8 cellular contexts compared by ENCODE assay signal in the genomic region with DNA sequence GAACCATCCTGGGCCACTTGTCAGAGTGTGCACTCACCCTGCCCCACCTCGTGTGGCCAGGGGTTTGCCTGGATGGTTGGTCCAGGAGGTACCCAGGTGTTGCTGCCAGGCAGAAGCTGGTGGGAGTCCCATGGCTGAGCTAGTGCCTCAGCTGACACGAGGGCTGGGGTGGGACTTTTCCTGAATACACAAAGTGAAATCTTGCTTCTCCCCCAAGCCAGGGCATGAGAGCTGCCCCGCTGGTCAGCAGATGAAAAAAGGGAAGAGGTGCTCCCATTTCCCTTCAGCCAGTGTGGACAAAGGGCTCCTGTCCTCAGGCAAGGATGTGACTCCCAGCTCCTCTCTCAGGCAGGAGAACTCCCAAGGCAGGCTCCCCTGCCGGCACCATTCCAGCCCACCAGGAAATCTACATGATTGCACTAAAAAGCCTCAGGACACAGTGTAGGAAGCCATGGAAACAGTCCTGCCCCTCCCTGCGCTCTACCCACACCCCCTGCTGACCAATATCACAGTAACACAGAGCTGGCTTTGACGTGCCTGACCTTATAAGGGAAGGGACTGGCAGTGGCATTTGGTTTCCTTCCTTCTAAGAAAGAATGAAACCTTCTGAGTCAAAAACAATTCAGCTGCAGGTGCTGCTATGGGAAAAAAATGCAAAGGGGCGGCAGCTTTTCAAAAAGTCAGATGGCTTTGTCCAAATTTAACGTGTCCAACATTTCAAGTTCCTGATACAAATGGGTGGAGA. TPM values are rescaled to one million over a fixed set of nuclear protein-coding genes. Genes with fewer than 3 reads are reported as not detected.
DNase-seq lines count a peak whose midpoint lies in the region; ATAC-seq lines count a peak whose summit lies in the region.

No MANE protein-coding gene starts in this region.

- peaks cover 38% of the 10 kb centered on the region for H3K4me1 Mint-ChIP-seq in stimulated activated effector memory CD8-positive, alpha-beta T cell treated with anti-CD3 and anti-CD28 coated beads, Interleukin-12 subunit alpha, Interleukin-12 subunit beta, amount 100 ng/mL, for 72 hours

- DNase-seq in GM04503 (ENCODE audit: low read depth) (peak; percentile 36), HPDE6-E6E7 (ENCODE audit: extremely low spot score) (peak; percentile 89), dermis microvascular lymphatic vessel endothelial cell (ENCODE audit: low read depth in 2 of 2) (peak; percentile 73 to 93), medulla oblongata (ENCODE audit: extremely low spot score) (peak; percentile 79), DMS114 treated with DMSO at 0.1 percent for 48 hours (lab: John Stamatoyannopoulos, UW; ENCODE audit: unreplicated experiment) (no peak)
- peak; percentile 12 to 34 (median 30) for DNase-seq in activated CD4-positive, CD25-positive, alpha-beta regulatory T cell (lab: John Stamatoyannopoulos, UW)
- peak; percentile 35 to 81 for DNase-seq in stimulated activated effector memory CD8-positive, alpha-beta T cell treated with anti-CD3 and anti-CD28 coated beads, Interleukin-12 subunit alpha, Interleukin-12 subunit beta, amount 100 ng/mL, for 72 hours (ENCODE audit: low spot score in 2 of 2)

- H3K36me3 Mint-ChIP-seq in stimulated activated effector memory CD8-positive, alpha-beta T cell treated with anti-CD3 and anti-CD28 coated beads, Interleukin-12 subunit alpha, Interleukin-12 subunit beta, amount 100 ng/mL, for 72 hours, result no peaks in the 10 kb centered on the region

- peak overlapping the region; percentile 96 for H3K27ac Mint-ChIP-seq in stimulated activated effector memory CD8-positive, alpha-beta T cell treated with anti-CD3 and anti-CD28 coated beads, Interleukin-12 subunit alpha, Interleukin-12 subunit beta, amount 100 ng/mL, for 72 hours

- peak overlapping the region; percentile 52 for H3K4me3 Mint-ChIP-seq in stimulated activated effector memory CD8-positive, alpha-beta T cell treated with anti-CD3 and anti-CD28 coated beads, Interleukin-12 subunit alpha, Interleukin-12 subunit beta, amount 100 ng/mL, for 72 hours

- no peaks in the 10 kb centered on the region for H3K9me3 Mint-ChIP-seq in stimulated activated effector memory CD8-positive, alpha-beta T cell treated with anti-CD3 and anti-CD28 coated beads, Interleukin-12 subunit alpha, Interleukin-12 subunit beta, amount 100 ng/mL, for 72 hours

- peak; percentile 98 for ATAC-seq in GM21423 (IDR thresholded peaks at IDR 0.05; ENCODE audit: unreplicated experiment)
- peak; percentile 100 for ATAC-seq in stimulated activated effector memory CD8-positive, alpha-beta T cell treated with anti-CD3 and anti-CD28 coated beads, Interleukin-12 subunit alpha, Interleukin-12 subunit beta, amount 100 ng/mL, for 72 hours

RNA-seq across cellular contexts. Expression of a gene that starts 33.9 kb away (rescaled TPM):
- total RNA-seq in dermis microvascular lymphatic vessel endothelial cell, result 13.0 TPM in 2 replicates
